15 cellular contexts compared by ENCODE assay signal in genomic region chr6:38137609-38138008, GRCh38.
DNase-seq lines count a peak whose midpoint lies in the region; ATAC-seq and TF ChIP-seq lines count a peak whose summit lies in the region.
"Had no signal": no experiment of that assay in that cellular context is flagged by ENCODE, and none has a peak within 500 bp of the region (broad histone marks: within the 10 kb centered on the region; RNA-seq: fewer than 3 reads in every experiment).

No MANE protein-coding gene starts in this region.

- no peak for TF ChIP-seq POLR2A in GM18505 (IDR thresholded peaks at IDR 0.05; ENCODE audit: borderline replicate concordance, extremely low read depth, insufficient read depth, insufficient read length)

- H3K4me1 Mint-ChIP-seq in endothelial cell (ENCODE audit: unreplicated experiment) = peaks cover 40% of the 10 kb centered on the region
- peaks cover 58% of the 10 kb centered on the region for H3K4me1 Mint-ChIP-seq in nephron progenitor cell

- H3K27me3 ChIP-seq in H7 (ENCODE audit: control insufficient read depth, insufficient read depth, low read length) = no peaks in the 10 kb centered on the region

- H3K36me3 ChIP-seq in H7 (replicated peaks; ENCODE audit: control insufficient read depth, insufficient read depth, low read length) = no peaks in the 10 kb centered on the region
- H3K36me3 ChIP-seq: left ventricle myocardium inferior had no signal

- H3K4me3 Mint-ChIP-seq in endothelial cell (ENCODE audit: unreplicated experiment) = no peak overlapping the region
- H3K4me3 Mint-ChIP-seq in nephron progenitor cell = peak overlapping the region; percentile 51
- H3K4me3 Mint-ChIP-seq: activated naive CD8-positive, alpha-beta T cell had no signal

- TF ChIP-seq CTCF in endothelial cell (IDR thresholded peaks at IDR 0.05; ENCODE audit: unreplicated experiment) (no peak), nephron progenitor cell (IDR thresholded peaks at IDR 0.05) (no peak)

- H3K36me3 Mint-ChIP-seq in endothelial cell (ENCODE audit: low read depth, unreplicated experiment) (no peaks in the 10 kb centered on the region), nephron progenitor cell (ENCODE audit: low read depth) (peaks cover 40% of the 10 kb centered on the region)

- H3K27me3 Mint-ChIP-seq in endothelial cell (ENCODE audit: unreplicated experiment) (peaks cover 6% of the 10 kb centered on the region), nephron progenitor cell (ENCODE audit: low read depth, poor library complexity) (peaks cover 7% of the 10 kb centered on the region)
- H3K27me3 Mint-ChIP-seq: activated naive CD8-positive, alpha-beta T cell had no signal

- H3K4me3 ChIP-seq in H7 (ENCODE audit: insufficient read depth, low read depth, low read length) = no peak overlapping the region
- H3K4me3 ChIP-seq: left ventricle myocardium inferior, skin epidermis had no signal

- ATAC-seq in GM18505 (IDR thresholded peaks at IDR 0.05; ENCODE audit: unreplicated experiment) = no peak

- peak overlapping the region; percentile 6 for H3K27ac Mint-ChIP-seq in endothelial cell (ENCODE audit: unreplicated experiment)
- H3K27ac Mint-ChIP-seq in nephron progenitor cell = peak overlapping the region; percentile 90
- H3K27ac Mint-ChIP-seq: activated naive CD8-positive, alpha-beta T cell had no signal

- peak; percentile 79 for DNase-seq in H7
- DNase-seq in NCI-H2107 treated with DMSO at 0.1 percent for 48 hours (lab: John Stamatoyannopoulos, UW; ENCODE audit: unreplicated experiment) = peak; percentile 82
- DNase-seq in endothelial cell (ENCODE audit: low spot score) = no peak
- DNase-seq in nephron progenitor cell = peak; percentile 31
- DNase-seq in activated CD4-positive, CD25-positive, alpha-beta regulatory T cell (lab: John Stamatoyannopoulos, UW) = no peak
- no peak for DNase-seq in D341Med (ENCODE audit: low spot score)
- DNase-seq: activated CD4-positive, alpha-beta T cell treated with anti-CD3 and anti-CD28 coated beads, Interleukin-2, amount 50 U/mL, for 4 hours; activated T-cell treated with anti-CD3 and anti-CD28 coated beads, Interleukin-2, amount 50 U/mL, for 1 hour; left ventricle myocardium inferior; NCI-H2081 treated with DMSO at 0.1 percent for 48 hours; stimulated activated CD4-positive, alpha-beta T cell treated with anti-CD3 and anti-CD28 coated beads, Interleukin-4, amount 100 ng/mL, for 1 hour; SW 1271 had no signal

- H3K9me3 Mint-ChIP-seq in endothelial cell (ENCODE audit: unreplicated experiment) (no peaks in the 10 kb centered on the region), nephron progenitor cell (no peaks in the 10 kb centered on the region)

Comparison
In these comparisons a context has a peak if more than half of its experiments do, and no peak if none do; other contexts are left out.
1. DNase-seq: peak in H7 (single experiment), NCI-H2107 treated with DMSO at 0.1 percent for 48 hours (single experiment) and nephron progenitor cell (single experiment); none in endothelial cell (single experiment), activated CD4-positive, CD25-positive, alpha-beta regulatory T cell (0 of 4) and D341Med (single experiment).